Comparison of ENCODE assay signal across 1 cellular context in genomic region chr3:128889139-128889894, GRCh38.
TF ChIP-seq lines count a peak whose summit lies in the region.

No MANE protein-coding gene starts in this region.

TF ChIP-seq in HepG2, 621 proteins besides CTCF, POLR2A, EP300 and RAD21 (continued from another document):
- TF ChIP-seq NFE2L2 (IDR thresholded peaks at IDR 0.05; ENCODE audit: low read length), result peak; percentile 73
- TF ChIP-seq MAFF (IDR thresholded peaks at IDR 0.05; ENCODE audit: low read depth, low read length), result 0 out of 2 replicates have a peak, but pooled peaks have one; percentile 4
- peak; percentile 66 to 74 for TF ChIP-seq MAFK (conservative IDR thresholded peaks at IDR 0.05 in 1 of 2, IDR thresholded peaks at IDR 0.05 in 1 of 2; ENCODE audit: low read length in 2 of 2)
